In genomic region chr1:187817782-187818181, GRCh38 we compare ENCODE assay signal across 20 cellular contexts.
DNase-seq lines count a peak whose midpoint lies in the region; FAIRE-seq and TF ChIP-seq lines count a peak whose summit lies in the region.
"Had no signal": no experiment of that assay in that cellular context is flagged by ENCODE, and none has a peak within 500 bp of the region (broad histone marks: within the 10 kb centered on the region; RNA-seq: fewer than 3 reads in every experiment).

No MANE protein-coding gene starts in this region.

- H3K4me1 ChIP-seq in DOHH2 (ENCODE audit: control insufficient read depth, low read length) (no peaks in the 10 kb centered on the region), HAP-1 (no peaks in the 10 kb centered on the region)
- H3K4me1 ChIP-seq: lower lobe of right lung, prostate gland, tibial nerve had no signal

- no peaks in the 10 kb centered on the region for H3K9me3 ChIP-seq in DOHH2 (ENCODE audit: control insufficient read depth, insufficient read depth, low read length)
- H3K9me3 ChIP-seq in HAP-1 = no peaks in the 10 kb centered on the region
- H3K9me3 ChIP-seq: lower lobe of right lung, prostate gland had no signal

- no peak for TF ChIP-seq POLR2A in GM12891 (IDR thresholded peaks at IDR 0.05; ENCODE audit: low read depth, low read length)

- H3K27ac ChIP-seq in 22Rv1 (no peak overlapping the region), DOHH2 (ENCODE audit: low read depth, low read length) (no peak overlapping the region)
- H3K27ac ChIP-seq: brain microvascular endothelial cell, lower lobe of right lung, prostate gland, tibial nerve had no signal

- no peaks in the 10 kb centered on the region for H3K36me3 ChIP-seq in DOHH2 (ENCODE audit: control insufficient read depth, low read length)
- no peaks in the 10 kb centered on the region for H3K36me3 ChIP-seq in HAP-1 (replicated peaks)
- H3K36me3 ChIP-seq: brain microvascular endothelial cell, lower lobe of right lung, prostate gland, tibial nerve had no signal

- H3K4me3 ChIP-seq in DOHH2 (ENCODE audit: low read length) (no peak overlapping the region), LNCaP clone FGC (ENCODE audit: low read depth, low read length) (no peak overlapping the region), HAP-1 (no peak overlapping the region)
- H3K4me3 ChIP-seq: lower lobe of right lung, prostate gland, tibial nerve had no signal

- H4K20me1 ChIP-seq in DOHH2 (ENCODE audit: control insufficient read depth, insufficient read depth, low read depth, low read length) = no peaks in the 10 kb centered on the region

- H3K27me3 ChIP-seq in DOHH2 (ENCODE audit: control insufficient read depth, low read length) (no peaks in the 10 kb centered on the region), HAP-1 (ENCODE audit: low read depth) (no peaks in the 10 kb centered on the region)
- H3K27me3 ChIP-seq: brain microvascular endothelial cell, tibial nerve had no signal

- in situ Hi-C loops in HAP-1 (cut with MboI; ENCODE audit: low sequenced_read_pairs) = no loop called here

- H3K4me2 ChIP-seq in DOHH2 (ENCODE audit: low read length) = no peak overlapping the region

- no peaks in the 10 kb centered on the region for H3K9me2 ChIP-seq in DOHH2 (replicated peaks; ENCODE audit: control insufficient read depth, low read length)

- FAIRE-seq in GM12891 (lab: Jason Lieb, UNC) = no peak

- DNase-seq in LNCaP clone FGC (ENCODE audit: low read depth) (no peak), UCSD-AML1 (lab: John Stamatoyannopoulos, UW; ENCODE audit: unreplicated experiment) (peak; percentile 8), NCI-H524 (lab: John Stamatoyannopoulos, UW) (no peak), GM12891 (ENCODE audit: insufficient read length, low spot score) (no peak), NCI-H345 treated with DMSO at 0.1 percent for 48 hours (lab: John Stamatoyannopoulos, UW; ENCODE audit: unreplicated experiment) (no peak), HAP-1 (ENCODE audit: low spot score in 2 of 2) (no peak)
- DNase-seq: activated gamma-delta T cell; brain microvascular endothelial cell; cortex of kidney; DMS79 treated with DMSO at 0.1 percent for 48 hours; lower lobe of right lung; NCI-H1092 treated with DMSO at 0.1 percent for 48 hours; NCI-H2029 treated with DMSO at 0.1 percent for 48 hours; NCI-H510A; Right ventricle myocardium superior; stimulated activated naive CD4-positive, alpha-beta T cell treated with Interleukin-2 at 50 U/mL for 16 hours had no signal

- no peaks in the 10 kb centered on the region for H3F3A ChIP-seq in DOHH2 (ENCODE audit: control insufficient read depth, insufficient read depth)

- H3K79me2 ChIP-seq in DOHH2 (ENCODE audit: control insufficient read depth, low read length) = no peaks in the 10 kb centered on the region

- peak; percentile 63 for TF ChIP-seq CTCF in 22Rv1 (IDR thresholded peaks at IDR 0.05)
- peak; percentile 18 for TF ChIP-seq CTCF in DOHH2 (IDR thresholded peaks at IDR 0.05; ENCODE audit: low read depth, low read length, poor library complexity, severe bottlenecking)
- TF ChIP-seq CTCF in LNCaP clone FGC (IDR thresholded peaks at IDR 0.05; ENCODE audit: control insufficient read depth, extremely low read depth, insufficient read depth) = peak; percentile 16; the same call in 1 of the 2 replicates

TF ChIP-seq in GM12891, 5 proteins besides CTCF, POLR2A, EP300 and RAD21:
- no peak for TF ChIP-seq TAF1 (IDR thresholded peaks at IDR 0.05; ENCODE audit: low read depth, low read length)
- TF ChIP-seq POU2F2 (IDR thresholded peaks at IDR 0.05; ENCODE audit: low read depth, low read length) = no peak
- TF ChIP-seq PAX5 (IDR thresholded peaks at IDR 0.05; ENCODE audit: insufficient read depth, low read length, severe bottlenecking) = no peak
- no peak for TF ChIP-seq SPI1 (IDR thresholded peaks at IDR 0.05; ENCODE audit: low read depth, low read length)
- TF ChIP-seq POLR2AphosphoS5 (IDR thresholded peaks at IDR 0.05; ENCODE audit: low read depth, low read length) = no peak
TF ChIP-seq in GM12891: peak in this region for 0.
